Comparison of ENCODE assay signal across 1 cellular context in genomic region chr11:62671604-62672528, GRCh38.
A peak's percentile ranks its signal among the peaks of the same experiment; 100 is the strongest.
TF ChIP-seq lines count a peak whose summit lies in the region.

LBHD1 (minus strand) TSS chr11:62672267; CDS start chr11:62670031, 2,236 bp downstream.
UQCC3 (plus strand) TSS chr11:62671673; CDS start chr11:62671746, 73 bp downstream.

TF ChIP-seq in HepG2, 621 proteins besides CTCF, POLR2A, EP300 and RAD21 (continued from another document and continues in another):
- peak; percentile 95 for TF ChIP-seq ZNF350 (CRISPR knock-in tag; IDR thresholded peaks at IDR 0.05; ENCODE audit: borderline replicate concordance, low read depth)
- TF ChIP-seq PHF21A (CRISPR knock-in tag; IDR thresholded peaks at IDR 0.05) = peak; percentile 23; the same call in 1 of the 2 replicates
- TF ChIP-seq ZNF550 (CRISPR knock-in tag; IDR thresholded peaks at IDR 0.05; ENCODE audit: borderline replicate concordance) = peak; percentile 93; the same call in 1 of the 2 replicates
- TF ChIP-seq MTA1 (CRISPR knock-in tag; IDR thresholded peaks at IDR 0.05; ENCODE audit: borderline replicate concordance) = 0 out of 2 replicates have a peak, but pooled peaks have one; percentile 31
- TF ChIP-seq, protein P1, sequence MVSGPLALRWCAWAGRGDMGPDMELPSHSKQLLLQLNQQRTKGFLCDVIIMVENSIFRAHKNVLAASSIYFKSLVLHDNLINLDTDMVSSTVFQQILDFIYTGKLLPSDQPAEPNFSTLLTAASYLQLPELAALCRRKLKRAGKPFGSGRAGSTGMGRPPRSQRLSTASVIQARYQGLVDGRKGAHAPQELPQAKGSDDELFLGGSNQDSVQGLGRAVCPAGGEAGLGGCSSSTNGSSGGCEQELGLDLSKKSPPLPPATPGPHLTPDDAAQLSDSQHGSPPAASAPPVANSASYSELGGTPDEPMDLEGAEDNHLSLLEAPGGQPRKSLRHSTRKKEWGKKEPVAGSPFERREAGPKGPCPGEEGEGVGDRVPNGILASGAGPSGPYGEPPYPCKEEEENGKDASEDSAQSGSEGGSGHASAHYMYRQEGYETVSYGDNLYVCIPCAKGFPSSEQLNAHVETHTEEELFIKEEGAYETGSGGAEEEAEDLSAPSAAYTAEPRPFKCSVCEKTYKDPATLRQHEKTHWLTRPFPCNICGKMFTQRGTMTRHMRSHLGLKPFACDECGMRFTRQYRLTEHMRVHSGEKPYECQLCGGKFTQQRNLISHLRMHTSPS (CRISPR knock-in tag; IDR thresholded peaks at IDR 0.05; ENCODE audit: low read depth) = no peak
- peak; percentile 18; the same call in 1 of the 2 replicates for TF ChIP-seq ZSCAN9 (CRISPR knock-in tag; IDR thresholded peaks at IDR 0.05; ENCODE audit: borderline replicate concordance)
- TF ChIP-seq ZNF678 (CRISPR knock-in tag; IDR thresholded peaks at IDR 0.05) = no peak
- TF ChIP-seq ZBTB10 (CRISPR knock-in tag; IDR thresholded peaks at IDR 0.05; ENCODE audit: borderline replicate concordance) = no peak
- no peak for TF ChIP-seq ETS1 (CRISPR knock-in tag; IDR thresholded peaks at IDR 0.05)
- TF ChIP-seq ZNF121 (CRISPR knock-in tag; IDR thresholded peaks at IDR 0.05) = 0 out of 2 replicates have a peak, but pooled peaks have one; percentile 28
- TF ChIP-seq THAP9 (CRISPR knock-in tag; IDR thresholded peaks at IDR 0.05; ENCODE audit: borderline replicate concordance) = peak; percentile 86
- TF ChIP-seq STAG1 (CRISPR knock-in tag; IDR thresholded peaks at IDR 0.05) = 0 out of 2 replicates have a peak, but pooled peaks have one; percentile 4
- TF ChIP-seq CSRNP1 (CRISPR knock-in tag; IDR thresholded peaks at IDR 0.05) = 0 out of 2 replicates have a peak, but pooled peaks have one; percentile 43
- TF ChIP-seq, protein P2, sequence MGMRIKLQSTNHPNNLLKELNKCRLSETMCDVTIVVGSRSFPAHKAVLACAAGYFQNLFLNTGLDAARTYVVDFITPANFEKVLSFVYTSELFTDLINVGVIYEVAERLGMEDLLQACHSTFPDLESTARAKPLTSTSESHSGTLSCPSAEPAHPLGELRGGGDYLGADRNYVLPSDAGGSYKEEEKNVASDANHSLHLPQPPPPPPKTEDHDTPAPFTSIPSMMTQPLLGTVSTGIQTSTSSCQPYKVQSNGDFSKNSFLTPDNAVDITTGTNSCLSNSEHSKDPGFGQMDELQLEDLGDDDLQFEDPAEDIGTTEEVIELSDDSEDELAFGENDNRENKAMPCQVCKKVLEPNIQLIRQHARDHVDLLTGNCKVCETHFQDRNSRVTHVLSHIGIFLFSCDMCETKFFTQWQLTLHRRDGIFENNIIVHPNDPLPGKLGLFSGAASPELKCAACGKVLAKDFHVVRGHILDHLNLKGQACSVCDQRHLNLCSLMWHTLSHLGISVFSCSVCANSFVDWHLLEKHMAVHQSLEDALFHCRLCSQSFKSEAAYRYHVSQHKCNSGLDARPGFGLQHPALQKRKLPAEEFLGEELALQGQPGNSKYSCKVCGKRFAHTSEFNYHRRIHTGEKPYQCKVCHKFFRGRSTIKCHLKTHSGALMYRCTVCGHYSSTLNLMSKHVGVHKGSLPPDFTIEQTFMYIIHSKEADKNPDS (CRISPR knock-in tag; IDR thresholded peaks at IDR 0.05) = no peak
- TF ChIP-seq THAP8 (CRISPR knock-in tag; IDR thresholded peaks at IDR 0.05; ENCODE audit: borderline replicate concordance) = peak; percentile 67; the same call in 1 of the 2 replicates
- TF ChIP-seq, protein P3, sequence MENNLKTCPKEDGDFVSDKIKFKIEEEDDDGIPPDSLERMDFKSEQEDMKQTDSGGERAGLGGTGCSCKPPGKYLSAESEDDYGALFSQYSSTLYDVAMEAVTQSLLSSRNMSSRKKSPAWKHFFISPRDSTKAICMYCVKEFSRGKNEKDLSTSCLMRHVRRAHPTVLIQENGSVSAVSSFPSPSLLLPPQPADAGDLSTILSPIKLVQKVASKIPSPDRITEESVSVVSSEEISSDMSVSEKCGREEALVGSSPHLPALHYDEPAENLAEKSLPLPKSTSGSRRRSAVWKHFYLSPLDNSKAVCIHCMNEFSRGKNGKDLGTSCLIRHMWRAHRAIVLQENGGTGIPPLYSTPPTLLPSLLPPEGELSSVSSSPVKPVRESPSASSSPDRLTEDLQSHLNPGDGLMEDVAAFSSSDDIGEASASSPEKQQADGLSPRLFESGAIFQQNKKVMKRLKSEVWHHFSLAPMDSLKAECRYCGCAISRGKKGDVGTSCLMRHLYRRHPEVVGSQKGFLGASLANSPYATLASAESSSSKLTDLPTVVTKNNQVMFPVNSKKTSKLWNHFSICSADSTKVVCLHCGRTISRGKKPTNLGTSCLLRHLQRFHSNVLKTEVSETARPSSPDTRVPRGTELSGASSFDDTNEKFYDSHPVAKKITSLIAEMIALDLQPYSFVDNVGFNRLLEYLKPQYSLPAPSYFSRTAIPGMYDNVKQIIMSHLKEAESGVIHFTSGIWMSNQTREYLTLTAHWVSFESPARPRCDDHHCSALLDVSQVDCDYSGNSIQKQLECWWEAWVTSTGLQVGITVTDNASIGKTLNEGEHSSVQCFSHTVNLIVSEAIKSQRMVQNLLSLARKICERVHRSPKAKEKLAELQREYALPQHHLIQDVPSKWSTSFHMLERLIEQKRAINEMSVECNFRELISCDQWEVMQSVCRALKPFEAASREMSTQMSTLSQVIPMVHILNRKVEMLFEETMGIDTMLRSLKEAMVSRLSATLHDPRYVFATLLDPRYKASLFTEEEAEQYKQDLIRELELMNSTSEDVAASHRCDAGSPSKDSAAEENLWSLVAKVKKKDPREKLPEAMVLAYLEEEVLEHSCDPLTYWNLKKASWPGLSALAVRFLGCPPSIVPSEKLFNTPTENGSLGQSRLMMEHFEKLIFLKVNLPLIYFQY (CRISPR knock-in tag; IDR thresholded peaks at IDR 0.05; ENCODE audit: borderline replicate concordance) = no peak
- peak; percentile 67; the same call in 1 of the 2 replicates for TF ChIP-seq ZNF605 (CRISPR knock-in tag; IDR thresholded peaks at IDR 0.05)
- no peak for TF ChIP-seq ZFP36L2 (CRISPR knock-in tag; IDR thresholded peaks at IDR 0.05)
- no peak for TF ChIP-seq ZMAT5 (CRISPR knock-in tag; IDR thresholded peaks at IDR 0.05; ENCODE audit: borderline replicate concordance, low read depth)
- TF ChIP-seq ZNF563 (CRISPR knock-in tag; IDR thresholded peaks at IDR 0.05) = peak; percentile 78
- 0 out of 2 replicates have a peak, but pooled peaks have one; percentile 36 for TF ChIP-seq ZNF512 (CRISPR knock-in tag; IDR thresholded peaks at IDR 0.05)
- TF ChIP-seq, protein P4, sequence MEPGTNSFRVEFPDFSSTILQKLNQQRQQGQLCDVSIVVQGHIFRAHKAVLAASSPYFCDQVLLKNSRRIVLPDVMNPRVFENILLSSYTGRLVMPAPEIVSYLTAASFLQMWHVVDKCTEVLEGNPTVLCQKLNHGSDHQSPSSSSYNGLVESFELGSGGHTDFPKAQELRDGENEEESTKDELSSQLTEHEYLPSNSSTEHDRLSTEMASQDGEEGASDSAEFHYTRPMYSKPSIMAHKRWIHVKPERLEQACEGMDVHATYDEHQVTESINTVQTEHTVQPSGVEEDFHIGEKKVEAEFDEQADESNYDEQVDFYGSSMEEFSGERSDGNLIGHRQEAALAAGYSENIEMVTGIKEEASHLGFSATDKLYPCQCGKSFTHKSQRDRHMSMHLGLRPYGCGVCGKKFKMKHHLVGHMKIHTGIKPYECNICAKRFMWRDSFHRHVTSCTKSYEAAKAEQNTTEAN (CRISPR knock-in tag; conservative IDR thresholded peaks at IDR 0.05) = peak; percentile 52; the same call in 1 of the 2 replicates
